Comparison of ENCODE assay signal across 8 cellular contexts in genomic region chr19:661427-662196, GRCh38. TPM values are rescaled to one million over a fixed set of nuclear protein-coding genes. Genes with fewer than 3 reads are reported as not detected.
DNase-seq lines count a peak whose midpoint lies in the region; ATAC-seq and TF ChIP-seq lines count a peak whose summit lies in the region.

No MANE protein-coding gene starts in this region.

- peaks cover 50% of the 10 kb centered on the region for H3K4me1 Mint-ChIP-seq in activated B cell treated with CpG ODN at 0.5 μM for 24 hours

- in situ Hi-C loops in HAP-1 (cut with MboI; ENCODE audit: low sequenced_read_pairs): no loop called here

- H3K27me3 ChIP-seq in HAP-1 (ENCODE audit: low read depth) (no peaks in the 10 kb centered on the region), testis (no peaks in the 10 kb centered on the region)

- intact Hi-C loops in activated B cell treated with CpG ODN at 0.5 μM for 24 hours (cut with micrococcal nuclease) (loop anchor here (1.0 to 10.0 kb wide), 7 partner anchors 18 to 583 kb away; partner anchors contain the start of genes ATP5F1D, CDC34, MIDN and PTBP1), testis (cut with DNase I; ENCODE audit: low total_unique reads) (no loop called here)

- H3K36me3 ChIP-seq in HAP-1 (replicated peaks) (peaks cover 51% of the 10 kb centered on the region), testis (ENCODE audit: low read depth, missing control alignments) (no peaks in the 10 kb centered on the region)

- H3K27ac ChIP-seq in testis: peak overlapping the region; percentile 68 to 82

- 5 to 11% methylated on average over 31 of the region's 31 CpGs for WGBS in testis, 2 donors

- H3K4me3 Mint-ChIP-seq in activated B cell treated with CpG ODN at 0.5 μM for 24 hours: peak overlapping the region; percentile 95

- no peaks in the 10 kb centered on the region for H3K27me3 Mint-ChIP-seq in activated B cell treated with CpG ODN at 0.5 μM for 24 hours

- TF ChIP-seq CTCF in activated B cell treated with CpG ODN at 0.5 μM for 24 hours (IDR thresholded peaks at IDR 0.05): no peak
- no peak for TF ChIP-seq CTCF in choroid plexus epithelial cell (conservative IDR thresholded peaks at IDR 0.05; ENCODE audit: low read depth, low read length)
- TF ChIP-seq CTCF in testis (IDR thresholded peaks at IDR 0.05): no peak

- H3K4me1 ChIP-seq in HAP-1 (peaks cover 12% of the 10 kb centered on the region), testis (peaks cover 57% of the 10 kb centered on the region)

- POLR2A ChIA-PET in activated B cell treated with CpG ODN at 0.5 μM for 24 hours (lab: Charles Lee): interaction anchor here (1.2 to 3.2 kb wide), 9 partner anchors 13 to 607 kb away, joined by 4 to 21 read pairs (median 5); partner anchors contain the start of genes CIRBP and POLRMT

- DNase-seq in A172 (ENCODE audit: low spot score) (peak; percentile 41), HAP-1 (ENCODE audit: low spot score in 2 of 2) (no peak), activated B cell treated with CpG ODN at 0.5 μM for 24 hours (no peak), choroid plexus epithelial cell (ENCODE audit: low read depth) (peak; percentile 32), myocyte (ENCODE audit: low read depth) (peak; percentile 23), testis (no peak), NCI-H2196 (lab: John Stamatoyannopoulos, UW; ENCODE audit: unreplicated experiment) (no peak)

- TF ChIP-seq POLR2A in testis (IDR thresholded peaks at IDR 0.05): no peak

- peak overlapping the region; percentile 96 for H3K27ac Mint-ChIP-seq in activated B cell treated with CpG ODN at 0.5 μM for 24 hours

- H3K4me3 ChIP-seq in HAP-1 (peak overlapping the region; percentile 86), choroid plexus epithelial cell (ENCODE audit: low read depth, low read length) (peak overlapping the region; percentile 84), testis (peak overlapping the region; percentile 97 to 98)

- H3K9me3 Mint-ChIP-seq in activated B cell treated with CpG ODN at 0.5 μM for 24 hours: no peaks in the 10 kb centered on the region

- CTCF ChIA-PET in activated B cell treated with CpG ODN at 0.5 μM for 24 hours (lab: Charles Lee): no interaction called here

- ATAC-seq in activated B cell treated with CpG ODN at 0.5 μM for 24 hours (ENCODE audit: low read depth): peak; percentile 35
- no peak for ATAC-seq in HG03469 (IDR thresholded peaks at IDR 0.05; ENCODE audit: unreplicated experiment)

- H3K36me3 Mint-ChIP-seq in activated B cell treated with CpG ODN at 0.5 μM for 24 hours (ENCODE audit: low read depth): peaks cover 7% of the 10 kb centered on the region

- peaks cover 2% of the 10 kb centered on the region; the same call in 1 of the 2 replicates for H3K9me3 ChIP-seq in HAP-1
- no peaks in the 10 kb centered on the region for H3K9me3 ChIP-seq in testis

RNA-seq across cellular contexts. Expression of gene RNF126, which starts 1.4 kb away (rescaled TPM):
- 40.9 and 62.4 TPM in 2 replicates for total RNA-seq in A172 (2014; rRNA removed; shearing (Covaris generic))
- total RNA-seq in activated B cell treated with CpG ODN at 0.5 μM for 24 hours (75.9 and 82.7 TPM in 2 replicates), myocyte (86.4 and 94.6 TPM in 2 replicates), testis (100 to 1,000 TPM; 148 to 158 TPM)
- 77.1 TPM for polyA plus RNA-seq in myocyte (2012)
- 107 TPM for polyA plus RNA-seq in testis (ENCODE audit: insufficient read depth, low read depth, low replicate concordance)

RNA-seq across cellular contexts. Expression of gene FSTL3, which starts 14.6 kb away (rescaled TPM):
- 267 and 269 TPM in 2 replicates for total RNA-seq in A172 (2014; rRNA removed; shearing (Covaris generic))
- 2.1 and 2.2 TPM in 2 replicates for total RNA-seq in activated B cell treated with CpG ODN at 0.5 μM for 24 hours
- 157 and 175 TPM in 2 replicates for total RNA-seq in myocyte
- 372 TPM for polyA plus RNA-seq in myocyte (2012)
- 100 to 1,000 TPM; 343 to 397 TPM for total RNA-seq in testis
- polyA plus RNA-seq in testis (ENCODE audit: insufficient read depth, low read depth, low replicate concordance): 98.6 TPM

RNA-seq across cellular contexts. Expression of gene FGF22, which starts 21.9 kb away (rescaled TPM):
- total RNA-seq in A172 (2014; rRNA removed; shearing (Covaris generic)): 0.17 TPM in 1 of 2 replicates, not detected in the other
- total RNA-seq in activated B cell treated with CpG ODN at 0.5 μM for 24 hours (0.64 and 0.73 TPM in 2 replicates), myocyte (0.16 and 0.21 TPM in 2 replicates), testis (1 to 10 TPM; 1.8 to 3.1 TPM)
- polyA plus RNA-seq in myocyte (2012): 0.61 TPM
- polyA plus RNA-seq in testis (ENCODE audit: insufficient read depth, low read depth, low replicate concordance): 2.6 TPM

RNA-seq across cellular contexts. Expression of gene POLRMT, which starts 28.3 kb away (rescaled TPM):
- total RNA-seq in A172 (2014; rRNA removed; shearing (Covaris generic)): 42.7 and 58.4 TPM in 2 replicates
- 54.7 and 58.2 TPM in 2 replicates for total RNA-seq in activated B cell treated with CpG ODN at 0.5 μM for 24 hours
- 47.7 and 54.3 TPM in 2 replicates for total RNA-seq in myocyte
- polyA plus RNA-seq in myocyte (2012): 64.9 TPM
- 100 to 1,000 TPM; 116 to 137 TPM for total RNA-seq in testis
- polyA plus RNA-seq in testis (ENCODE audit: insufficient read depth, low read depth, low replicate concordance): 178 TPM

RNA-seq across cellular contexts. Expression of gene PRSS57, which starts 33.6 kb away (rescaled TPM):
- total RNA-seq in A172 (2014; rRNA removed; shearing (Covaris generic)): not detected in 2 replicates
- not detected in 2 replicates for total RNA-seq in activated B cell treated with CpG ODN at 0.5 μM for 24 hours
- not detected in 2 replicates for total RNA-seq in myocyte
- not detected for polyA plus RNA-seq in myocyte (2012)
- total RNA-seq in testis: not detected
- polyA plus RNA-seq in testis (ENCODE audit: insufficient read depth, low read depth, low replicate concordance): not detected

Comparison
In these comparisons a context has a peak if more than half of its experiments do, and no peak if none do; other contexts are left out.
1. DNase-seq: peak in A172 (single experiment), choroid plexus epithelial cell (single experiment) and myocyte (single experiment); none in HAP-1 (0 of 2), activated B cell treated with CpG ODN at 0.5 μM for 24 hours (single experiment), testis (single experiment) and NCI-H2196 (single experiment).
2. RNA of gene FSTL3, which starts 14.6 kb away (total RNA-seq): 343 to 397 TPM in testis, 267 to 269 TPM in A172 and 157 to 175 TPM in myocyte; 2.1 to 2.2 TPM in activated B cell treated with CpG ODN at 0.5 μM for 24 hours; every median in the first group is over 10 times any median in the second.
3. Peak in every context shown above with its lines, with median percentiles within 50 percentile points of each other: H3K4me3 ChIP-seq.